ENCODE assay signal across 15 cellular contexts in genomic region chr3:128378631-128379347, GRCh38.
DNase-seq lines count a peak whose midpoint lies in the region; ATAC-seq, FAIRE-seq and TF ChIP-seq lines count a peak whose summit lies in the region.
"Had no signal": no experiment of that assay in that cellular context is flagged by ENCODE, and none has a peak within 500 bp of the region (broad histone marks: within the 10 kb centered on the region; RNA-seq: fewer than 3 reads in every experiment).

No MANE protein-coding gene starts in this region.

- peak overlapping the region; percentile 62 to 77 for H3K27ac ChIP-seq in coronary artery
- H3K27ac ChIP-seq: pancreas, thyroid gland had no signal

- no peaks in the 10 kb centered on the region for H3K9me3 Mint-ChIP-seq in HFFc6

- DNase-seq in HTR-8/SVneo (ENCODE audit: insufficient read length, low spot score) (peak; percentile 52), coronary artery (ENCODE audit: low spot score) (no peak), left lobe of liver (ENCODE audit: low spot score) (peak; percentile 66), smooth muscle cell of the brain vasculature (ENCODE audit: low read depth, low spot score) (peak; percentile 35), HFFc6 (no peak), NCI-H82 (lab: John Stamatoyannopoulos, UW) (no peak), NOMO-1 (lab: John Stamatoyannopoulos, UW; ENCODE audit: unreplicated experiment in 2 of 2) (no peak)
- DNase-seq: activated CD4-positive, alpha-beta T cell treated with anti-CD3 and anti-CD28 coated beads, Interleukin-2, amount 50 U/mL, for 1 hour; activated naive CD4-positive, alpha-beta T cell; COR-L47; effector memory CD4-positive, alpha-beta T cell; NCI-H1417 treated with DMSO at 0.1 percent for 48 hours; thyroid gland had no signal

- no peaks in the 10 kb centered on the region for H3K36me3 Mint-ChIP-seq in HFFc6 (ENCODE audit: low read depth)

- H3K4me3 ChIP-seq in coronary artery = no peak overlapping the region
- H3K4me3 ChIP-seq: pancreas, thyroid gland had no signal

- peak; percentile 49 for FAIRE-seq in HTR-8/SVneo (lab: Jason Lieb, UNC)
- FAIRE-seq: pancreas had no signal

- peaks cover 14% of the 10 kb centered on the region for H3K4me1 Mint-ChIP-seq in HFFc6 (ENCODE audit: low read depth)

- H3K4me3 Mint-ChIP-seq in HFFc6 = no peak overlapping the region

- no peak for TF ChIP-seq CTCF in coronary artery (IDR thresholded peaks at IDR 0.05)
- TF ChIP-seq CTCF in HFFc6 (IDR thresholded peaks at IDR 0.05) = no peak

- no peaks in the 10 kb centered on the region; the same call in 1 of the 2 replicates for H3K27me3 Mint-ChIP-seq in HFFc6 (ENCODE audit: insufficient read depth)

- ATAC-seq in left lobe of liver (peak; percentile 77), HG03565 (IDR thresholded peaks at IDR 0.05; ENCODE audit: unreplicated experiment) (no peak)
- ATAC-seq: pancreas had no signal

- no peak overlapping the region for H3K27ac Mint-ChIP-seq in HFFc6

Comparison
In these comparisons a context has a peak if more than half of its experiments do, and no peak if none do; other contexts are left out.
1. DNase-seq: peak in HTR-8/SVneo (single experiment), left lobe of liver (single experiment) and smooth muscle cell of the brain vasculature (single experiment); none in coronary artery (single experiment), HFFc6 (single experiment), NCI-H82 (single experiment) and NOMO-1 (0 of 2).